ENCODE assay signal across 17 cellular contexts in the genomic region with DNA sequence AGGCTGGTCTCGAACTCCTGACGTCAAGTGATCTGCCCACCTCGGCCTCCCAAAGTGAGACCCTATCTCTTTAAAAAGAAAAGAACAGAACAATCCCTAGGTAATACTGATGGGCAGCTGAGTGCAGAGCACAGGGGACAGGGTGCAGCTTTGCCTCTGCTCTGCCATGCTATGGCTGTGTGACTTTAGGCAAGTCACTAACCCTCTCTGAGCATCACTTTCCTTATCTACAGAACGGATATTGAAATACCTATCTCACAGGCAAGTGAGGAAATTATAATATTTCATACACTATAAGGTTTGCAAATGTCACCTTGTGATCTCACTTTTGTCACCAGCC. TPM values are rescaled to one million over a fixed set of nuclear protein-coding genes. Genes with fewer than 3 reads are reported as not detected.
A peak's percentile ranks its signal among the peaks of the same experiment; 100 is the strongest.
DNase-seq lines count a peak whose midpoint lies in the region; ATAC-seq and TF ChIP-seq lines count a peak whose summit lies in the region.
"Had no signal": no experiment of that assay in that cellular context is flagged by ENCODE, and none has a peak within 500 bp of the region (broad histone marks: within the 10 kb centered on the region; RNA-seq: fewer than 3 reads in every experiment).

No MANE protein-coding gene starts in this region.

- ATAC-seq in left lung (no peak), HG02763 (IDR thresholded peaks at IDR 0.05; ENCODE audit: unreplicated experiment) (no peak)

- DNase-seq in ascending aorta (ENCODE audit: low spot score in 2 of 2) (no peak), left lung (no peak), NCI-H1436 treated with DMSO at 0.1 percent for 48 hours (lab: John Stamatoyannopoulos, UW) (no peak), T-helper 9 cell (no peak), KBM-7 (no peak)
- DNase-seq: activated CD4-positive, alpha-beta T cell treated with anti-CD3 and anti-CD28 coated beads for 48 hours; activated CD8-positive, alpha-beta memory T cell treated with anti-CD3 and anti-CD28 coated beads, Interleukin-2, amount 50 U/mL, for 48 hours; activated gamma-delta T cell treated with Interleukin-2 at 50 U/mL for 16 hours; CD8-positive, alpha-beta memory T cell; DMS79 treated with DMSO at 0.1 percent for 48 hours; NCI-H2227 treated with DMSO at 0.1 percent for 48 hours; ovary; stimulated activated CD8-positive, alpha-beta memory T cell treated with anti-CD3 and anti-CD28 coated beads, Interleukin-4, amount 100 ng/mL, for 48 hours had no signal

- TF ChIP-seq CTCF in ascending aorta (IDR thresholded peaks at IDR 0.05) = no peak
- no peak for TF ChIP-seq CTCF in left lung (IDR thresholded peaks at IDR 0.05)

- in situ Hi-C loops in KBM-7 (cut with MboI; ENCODE audit: low pct_unique_long_range_greater_than_20kb, low sequenced_read_pairs) = no loop called here

- peaks cover 78% of the 10 kb centered on the region for H4K20me1 ChIP-seq in BLaER1

- no peak overlapping the region for H3K4me3 ChIP-seq in BLaER1
- peak overlapping the region in 1 of 2 donors; percentile 78 for H3K4me3 ChIP-seq in ascending aorta
- peak overlapping the region in 1 of 2 donors; percentile 95 for H3K4me3 ChIP-seq in left lung
- peak overlapping the region in 1 of 2 donors; percentile 86 for H3K4me3 ChIP-seq in stomach smooth muscle (ENCODE audit: low read length in 2 of 2)
- H3K4me3 ChIP-seq: ovary had no signal

- H3K27ac ChIP-seq in BLaER1 (peak overlapping the region; percentile 91; the same call in 1 of the 2 replicates), ascending aorta (peak overlapping the region; percentile 74 to 78), left lung (peak overlapping the region; percentile 75 to 77), stomach smooth muscle (ENCODE audit: low read length) (peak overlapping the region; percentile 62)
- H3K27ac ChIP-seq: ovary had no signal

- peaks cover 82% of the 10 kb centered on the region for H3K4me1 ChIP-seq in BLaER1
- peaks cover 20 to 50% of the 10 kb centered on the region in 2 donors for H3K4me1 ChIP-seq in ascending aorta
- peaks cover 13 to 59% of the 10 kb centered on the region in 2 donors for H3K4me1 ChIP-seq in left lung
- peaks cover 72% of the 10 kb centered on the region for H3K4me1 ChIP-seq in stomach smooth muscle (ENCODE audit: control insufficient read depth, insufficient read depth, low read length)

- peak overlapping the region; percentile 97 for H3K4me2 ChIP-seq in BLaER1

- intact Hi-C loops in ascending aorta (cut with DNase I) (loop anchor here (10.0 kb wide), 1 partner anchor 476 kb away; no protein-coding TSS in a partner anchor), left lung (cut with DNase I) (no loop called here)

- H3K9me3 ChIP-seq in BLaER1 (no peaks in the 10 kb centered on the region), ascending aorta (no peaks in the 10 kb centered on the region), left lung (no peaks in the 10 kb centered on the region), stomach smooth muscle (ENCODE audit: control insufficient read depth in 2 of 2, low read length in 2 of 2) (no peaks in the 10 kb centered on the region)
- H3K9me3 ChIP-seq: ovary had no signal

- peak overlapping the region; percentile 91 for H3K9ac ChIP-seq in BLaER1
- peak overlapping the region in 1 of 2 donors; percentile 29 for H3K9ac ChIP-seq in stomach smooth muscle (ENCODE audit: low read length in 2 of 2)

- H3K27me3 ChIP-seq in BLaER1 = no peaks in the 10 kb centered on the region
- no peaks in the 10 kb centered on the region for H3K27me3 ChIP-seq in ascending aorta
- peaks cover 0 to 24% of the 10 kb centered on the region in 2 donors for H3K27me3 ChIP-seq in left lung
- no peaks in the 10 kb centered on the region for H3K27me3 ChIP-seq in stomach smooth muscle (ENCODE audit: control insufficient read depth in 1 of 2, insufficient read depth in 2 of 2, low read length in 2 of 2)
- H3K27me3 ChIP-seq: ovary had no signal

- H3K36me3 ChIP-seq in BLaER1 = peaks cover 71% of the 10 kb centered on the region
- H3K36me3 ChIP-seq in ascending aorta = peaks cover 9 to 15% of the 10 kb centered on the region in 2 donors
- peaks cover 0 to 23% of the 10 kb centered on the region in 2 donors for H3K36me3 ChIP-seq in left lung
- H3K36me3 ChIP-seq in stomach smooth muscle (ENCODE audit: control insufficient read depth in 2 of 2, insufficient read depth in 2 of 2, low read length in 2 of 2) = peaks cover 10 to 22% of the 10 kb centered on the region in 2 donors
- H3K36me3 ChIP-seq: ovary had no signal

RNA-seq across cellular contexts. Expression of a gene that starts 4.1 kb away (rescaled TPM):
- total RNA-seq in ascending aorta (112 TPM), left lung (10 to 100 TPM; 43.8 to 74.4 TPM)

RNA-seq across cellular contexts. Expression of a gene that starts 5.1 kb away (rescaled TPM):
- total RNA-seq in ascending aorta (92.7 TPM), left lung (10 to 100 TPM; 15.8 to 22.9 TPM)

RNA-seq across cellular contexts. Expression of a gene that starts 14.3 kb away (rescaled TPM):
- total RNA-seq in ascending aorta (41.8 TPM), left lung (100 to 1,000 TPM; 161 to 173 TPM)
- total RNA-seq: HT1080 had no signal

RNA-seq across cellular contexts. Expression of a gene that starts 54.8 kb away (rescaled TPM):
- total RNA-seq in ascending aorta (125 TPM), left lung (10 to 100 TPM; 68.4 to 74.3 TPM)
